Comparison of ENCODE assay signal across 1 cellular context in the genomic region with DNA sequence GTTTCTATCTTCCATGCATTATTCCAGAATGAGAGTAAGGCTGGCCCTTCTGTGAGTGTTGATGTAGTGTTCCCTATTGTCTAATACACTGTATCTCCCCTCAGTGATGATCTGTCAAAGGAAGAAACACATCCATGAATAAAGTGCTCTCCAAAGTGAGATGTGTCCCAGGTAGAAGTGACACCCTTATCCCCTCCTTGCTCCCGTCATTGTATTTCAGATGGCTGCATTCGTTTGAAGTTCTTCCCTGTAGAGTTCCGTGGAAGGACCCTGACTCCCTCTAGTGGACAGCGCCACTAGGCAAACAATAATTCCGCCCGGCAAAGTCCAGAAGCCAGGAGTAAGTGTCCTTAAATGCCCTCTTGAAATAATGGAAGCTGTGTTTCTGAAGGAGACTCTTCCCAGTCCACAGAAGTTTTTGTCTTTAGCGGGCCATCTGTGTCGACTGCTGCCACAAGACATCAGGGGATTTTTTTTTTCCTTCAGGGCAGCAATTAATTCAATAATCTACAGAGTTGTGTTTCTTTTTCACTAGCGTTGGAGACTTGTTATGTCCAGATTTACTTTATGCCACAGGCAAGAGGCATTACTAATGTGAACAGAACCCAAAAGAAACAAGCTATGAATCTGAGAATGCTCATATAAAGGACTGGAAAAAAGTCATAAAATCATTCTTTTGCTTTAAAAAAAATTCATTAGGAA.
TF ChIP-seq lines count a peak whose summit lies in the region.

No MANE protein-coding gene starts in this region.

TF ChIP-seq in SK-N-SH, 30 proteins besides CTCF, POLR2A, EP300 and RAD21 (continued from another document):
- TF ChIP-seq, protein P1, sequence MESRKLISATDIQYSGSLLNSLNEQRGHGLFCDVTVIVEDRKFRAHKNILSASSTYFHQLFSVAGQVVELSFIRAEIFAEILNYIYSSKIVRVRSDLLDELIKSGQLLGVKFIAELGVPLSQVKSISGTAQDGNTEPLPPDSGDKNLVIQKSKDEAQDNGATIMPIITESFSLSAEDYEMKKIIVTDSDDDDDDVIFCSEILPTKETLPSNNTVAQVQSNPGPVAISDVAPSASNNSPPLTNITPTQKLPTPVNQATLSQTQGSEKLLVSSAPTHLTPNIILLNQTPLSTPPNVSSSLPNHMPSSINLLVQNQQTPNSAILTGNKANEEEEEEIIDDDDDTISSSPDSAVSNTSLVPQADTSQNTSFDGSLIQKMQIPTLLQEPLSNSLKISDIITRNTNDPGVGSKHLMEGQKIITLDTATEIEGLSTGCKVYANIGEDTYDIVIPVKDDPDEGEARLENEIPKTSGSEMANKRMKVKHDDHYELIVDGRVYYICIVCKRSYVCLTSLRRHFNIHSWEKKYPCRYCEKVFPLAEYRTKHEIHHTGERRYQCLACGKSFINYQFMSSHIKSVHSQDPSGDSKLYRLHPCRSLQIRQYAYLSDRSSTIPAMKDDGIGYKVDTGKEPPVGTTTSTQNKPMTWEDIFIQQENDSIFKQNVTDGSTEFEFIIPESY (IDR thresholded peaks at IDR 0.05; ENCODE audit: borderline replicate concordance, low read depth) = no peak
